Comparison of ENCODE assay signal across 1 cellular context in the genomic region with DNA sequence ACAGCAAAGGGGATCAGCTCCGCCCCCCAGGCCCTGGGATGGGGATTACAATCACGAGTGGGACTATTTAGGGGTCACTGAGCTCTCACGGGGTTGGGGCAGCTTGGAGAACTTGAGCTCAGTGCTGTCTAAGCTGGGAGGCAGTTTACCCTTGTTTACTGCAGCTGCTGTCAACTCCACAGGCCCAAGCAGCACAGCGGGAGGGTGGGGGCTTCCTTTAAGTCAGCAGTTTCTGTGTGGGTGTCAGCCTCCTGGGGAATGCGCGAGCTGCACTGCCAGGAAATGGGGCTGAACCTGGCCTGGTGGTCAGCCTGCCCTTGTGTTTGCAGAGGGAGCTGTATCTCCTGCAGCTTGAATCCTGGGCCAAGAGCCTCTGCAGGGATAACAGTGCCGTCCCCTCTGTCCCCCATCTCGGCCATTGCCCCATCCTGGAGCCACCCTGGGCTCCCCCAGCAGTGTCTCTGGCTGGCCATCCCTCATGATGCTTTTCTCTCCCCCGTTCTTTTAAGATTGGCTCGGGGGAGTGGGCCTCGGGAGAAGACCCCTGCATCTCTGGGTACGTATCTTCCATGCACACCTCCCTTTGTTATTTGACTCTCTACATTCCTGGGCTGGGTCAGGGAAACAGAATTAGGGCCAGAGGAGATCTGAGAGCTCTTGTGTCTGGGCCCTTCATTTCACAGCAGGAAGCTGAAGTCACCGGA.
TF ChIP-seq lines count a peak whose summit lies in the region.

No MANE protein-coding gene starts in this region.

TF ChIP-seq in GM12878, 131 proteins besides CTCF, POLR2A, EP300 and RAD21 (continued from another document):
- TF ChIP-seq TAF1 (IDR thresholded peaks at IDR 0.05; ENCODE audit: borderline replicate concordance, low read depth, low read length) (no peak), ZNF24 (IDR thresholded peaks at IDR 0.05) (no peak), CBX3 (IDR thresholded peaks at IDR 0.05; ENCODE audit: borderline replicate concordance, low read depth) (no peak), BHLHE40 (IDR thresholded peaks at IDR 0.05; ENCODE audit: borderline replicate concordance in 1 of 2, low read depth in 2 of 2, low read length in 1 of 2) (no peak), EZH2 (IDR thresholded peaks at IDR 0.05; ENCODE audit: borderline replicate concordance, control insufficient read depth, low read depth, low read length) (no peak), MEF2A (IDR thresholded peaks at IDR 0.05; ENCODE audit: insufficient read depth, low read depth, low read length) (no peak), SPI1 (IDR thresholded peaks at IDR 0.05; ENCODE audit: borderline replicate concordance, insufficient read depth, low read depth, low read length) (no peak), RBBP5 (conservative IDR thresholded peaks at IDR 0.05) (no peak), SIX5 (IDR thresholded peaks at IDR 0.05; ENCODE audit: low read depth, low read length, severe bottlenecking) (no peak), SUZ12 (IDR thresholded peaks at IDR 0.05; ENCODE audit: unreplicated experiment) (no peak), NR2C1 (IDR thresholded peaks at IDR 0.05) (no peak), SUPT20H (IDR thresholded peaks at IDR 0.05; ENCODE audit: borderline replicate concordance, control insufficient read depth, low read depth, low read length) (no peak)
